In genomic region chr12:98516184-98516873, GRCh38 we compare ENCODE assay signal across 8 cellular contexts. TPM values are rescaled to one million over a fixed set of nuclear protein-coding genes. Genes with fewer than 3 reads are reported as not detected.
A peak's percentile ranks its signal among the peaks of the same experiment; 100 is the strongest.
DNase-seq lines count a peak whose midpoint lies in the region; ATAC-seq, FAIRE-seq and TF ChIP-seq lines count a peak whose summit lies in the region.

No MANE protein-coding gene starts in this region.

- in situ Hi-C loops in HepG2 (cut with HindIII; ENCODE audit: extremely low pct_ligation_motif_present, low pct_unique_long_range_greater_than_20kb): loop anchor here (5.0 kb wide), 1 partner anchor 94 kb away; no protein-coding TSS in a partner anchor

- ATAC-seq in HG03457 (IDR thresholded peaks at IDR 0.05; ENCODE audit: unreplicated experiment): peak; percentile 52
- ATAC-seq in HepG2: peak; percentile 52

- H3K9ac ChIP-seq in HepG2 (ENCODE audit: insufficient read depth, low read depth, low read length): peak overlapping the region; percentile 94

- peaks cover 18% of the 10 kb centered on the region for H4K20me1 ChIP-seq in HepG2 (ENCODE audit: insufficient read depth, low read length)

- H3K9me3 ChIP-seq in HepG2 (ENCODE audit: low read length): no peaks in the 10 kb centered on the region

- no peak overlapping the region for H2AFZ ChIP-seq in HepG2 (ENCODE audit: low read length)

- intact Hi-C loops in HepG2 (cut with micrococcal nuclease; ENCODE audit: unreplicated experiment): loop anchor here (1.0 to 5.0 kb wide), 4 partner anchors 13 to 91 kb away; partner anchors contain the start of gene SLC25A3

- TF ChIP-seq EP300 in HepG2 (IDR thresholded peaks at IDR 0.05; ENCODE audit: low read depth in 2 of 2, low read length in 2 of 2) (no peak; a peak in 1 of 4 replicates), HepG2 (CRISPR knock-in tag; IDR thresholded peaks at IDR 0.05; ENCODE audit: borderline replicate concordance) (no peak)

- H3K36me3 ChIP-seq in BJ (ENCODE audit: control insufficient read depth, insufficient read depth, low read length) (no peaks in the 10 kb centered on the region), HepG2 (replicated peaks in 1 of 2; ENCODE audit: control insufficient read depth in 1 of 2, insufficient read depth in 2 of 2, low read length in 2 of 2) (no peaks in the 10 kb centered on the region)

- peak overlapping the region; percentile 98 for H3K4me3 ChIP-seq in BJ (ENCODE audit: low read depth, low read length)
- peak overlapping the region; percentile 82 to 94 (median 84) for H3K4me3 ChIP-seq in HepG2 (replicated peaks in 1 of 3; ENCODE audit: insufficient read depth in 1 of 3, low read depth in 2 of 3, low read length in 3 of 3)

- WGBS in HepG2 (ENCODE audit: low lambda C conversion rate): 3% methylated on average over 16 of the region's 52 CpGs

- TF ChIP-seq RAD21 in HepG2 (CRISPR knock-in tag; IDR thresholded peaks at IDR 0.05): peak; percentile 58

- TF ChIP-seq POLR2A in HepG2 (IDR thresholded peaks at IDR 0.05; ENCODE audit: insufficient read depth in 1 of 2, low read depth in 2 of 2, low read length in 2 of 2): peak; percentile 17 to 45; a peak in 1 of 4 replicates

- H3K4me2 ChIP-seq in HepG2 (ENCODE audit: low read depth, low read length): peak overlapping the region; percentile 79

- BruUV-seq in HepG2 (replicated peaks; lab: Mats Ljungman, UMichigan): no TSS peak

- TF ChIP-seq CTCF in BJ (IDR thresholded peaks at IDR 0.05; ENCODE audit: insufficient read depth, low read depth, low read length) (peak; percentile 79), HepG2 (CRISPR knock-in tag; IDR thresholded peaks at IDR 0.05) (peak; percentile 69)

- FAIRE-seq in HepG2 (lab: Jason Lieb, UNC): no peak

- POLR2A ChIA-PET in BJ (lab: Charles Lee) (no interaction called here), HepG2 (lab: Yijun Ruan, JAX) (interaction anchor here (1.2 to 3.1 kb wide), 3 partner anchors 16 to 77 kb away, joined by 7 to 11 read pairs (median 10); partner anchors contain the start of gene SLC25A3)

- H3K27me3 ChIP-seq in BJ (ENCODE audit: control insufficient read depth, insufficient read depth, low read length): no peaks in the 10 kb centered on the region
- no peaks in the 10 kb centered on the region; a peak in 1 of 5 replicates for H3K27me3 ChIP-seq in HepG2 (ENCODE audit: control insufficient read depth in 1 of 2, insufficient read depth in 2 of 2, low read length in 2 of 2)

- DNase-seq in BJ (ENCODE audit: low read depth): peak; percentile 40
- peak; percentile 48 for DNase-seq in GM19238 (ENCODE audit: insufficient read length, low spot score)
- peak; percentile 76 to 95 for DNase-seq in NCI-H524 (lab: John Stamatoyannopoulos, UW)
- DNase-seq in activated CD4-positive, alpha-beta T cell treated with anti-CD3 and anti-CD28 coated beads for 48 hours: peak; percentile 92
- DNase-seq in dedifferentiated amniotic fluid mesenchymal stem cell (ENCODE audit: extremely low spot score): peak; percentile 87
- DNase-seq in HepG2 (ENCODE audit: low spot score): peak; percentile 88
- DNase-seq in stimulated activated CD4-positive, alpha-beta T cell treated with anti-CD3 and anti-CD28 coated beads, Interleukin-4, amount 100 ng/mL, for 24 hours: peak; percentile 89

- peak overlapping the region; percentile 99 for H3K27ac ChIP-seq in HepG2 (ENCODE audit: extremely low read length, insufficient read depth, low read length)

- H3K79me2 ChIP-seq in HepG2 (ENCODE audit: insufficient read depth, low read length): peaks cover 63% of the 10 kb centered on the region

- CTCF ChIA-PET in BJ (lab: Yijun Ruan, JAX): interaction anchor here (1.0 to 6.5 kb wide), 13 partner anchors 10 to 97 kb away, joined by 3 to 33 read pairs (median 5); no protein-coding TSS in a partner anchor
- CTCF ChIA-PET in HepG2 (lab: Yijun Ruan, JAX; ENCODE audit: low intra/inter-chr PET ratio, low total read pairs): interaction anchor here (2.4 to 3.3 kb wide), 2 partner anchors 25 to 91 kb away, joined by 11 to 21 read pairs; no protein-coding TSS in a partner anchor

- H3K4me1 ChIP-seq in HepG2 (ENCODE audit: insufficient read depth, low read length): peaks cover 41% of the 10 kb centered on the region

TF ChIP-seq in HepG2, 621 proteins besides CTCF, POLR2A, EP300 and RAD21 (continues in another document):
- TF ChIP-seq ZNF766 (CRISPR knock-in tag; IDR thresholded peaks at IDR 0.05; ENCODE audit: borderline replicate concordance) (peak; percentile 34; the same call in 1 of the 2 replicates), NFYB (CRISPR knock-in tag; IDR thresholded peaks at IDR 0.05) (peak; percentile 66), SMC3 (IDR thresholded peaks at IDR 0.05; ENCODE audit: low read length) (peak; percentile 47; the same call in 1 of the 2 replicates), ZSCAN5A (CRISPR knock-in tag; IDR thresholded peaks at IDR 0.05; ENCODE audit: borderline replicate concordance) (no peak; the same call in 1 of the 2 replicates), MAFK (conservative IDR thresholded peaks at IDR 0.05 in 1 of 2, IDR thresholded peaks at IDR 0.05 in 1 of 2; ENCODE audit: low read length in 2 of 2) (no peak), ZBTB10 (CRISPR knock-in tag; IDR thresholded peaks at IDR 0.05; ENCODE audit: borderline replicate concordance) (peak; percentile 76; the same call in 1 of the 2 replicates), AHR (CRISPR knock-in tag; IDR thresholded peaks at IDR 0.05) (no peak), RBM39 (IDR thresholded peaks at IDR 0.05; ENCODE audit: low read depth, low read length, poor library complexity, severe bottlenecking) (peak; percentile 35)

RNA-seq across cellular contexts. Expression of gene TMPO, which starts 0.9 kb away (rescaled TPM):
- polyA plus RNA-seq in BJ (2011; rRNA removed) (22.7 and 36.9 TPM in 2 replicates), HepG2 (2011; rRNA removed) (17.9 and 24.2 TPM in 2 replicates)
- 16.0 and 16.4 TPM in 2 replicates for polyA minus RNA-seq in BJ (2011; rRNA and poly(A)+ RNA removed)
- 167 and 208 TPM in 2 replicates for total RNA-seq in HepG2 (2016; rRNA removed; fragmentation: Illumina TruSeq; extraction: Trizol)
- 14.5 and 15.0 TPM in 2 replicates for total RNA-seq in HepG2 (2016; cell fraction: cytosol; rRNA removed; fragmentation: Illumina TruSeq; extraction: Trizol; ENCODE audit: low read depth)
- 165 and 208 TPM in 2 replicates for total RNA-seq in HepG2 (2016; cell fraction: insoluble cytoplasmic fraction; rRNA removed; fragmentation: Illumina TruSeq; extraction: Trizol)
- 29.5 and 32.8 TPM in 2 replicates for total RNA-seq in HepG2 (2016; cell fraction: membrane; rRNA removed; fragmentation: Illumina TruSeq; extraction: Trizol)
- 109 and 125 TPM in 2 replicates for total RNA-seq in HepG2 (2016; cell fraction: nucleus; rRNA removed; fragmentation: Illumina TruSeq; extraction: Trizol)
- 9.4 and 12.7 TPM in 2 replicates for polyA plus RNA-seq in HepG2 (2011; cell fraction: cytosol; rRNA removed)
- polyA plus RNA-seq in HepG2 (2011; cell fraction: nucleus; rRNA removed): 12.7 and 16.4 TPM in 2 replicates
- 21.7 and 34.3 TPM in 2 replicates for polyA plus RNA-seq in HepG2 (2012)
- polyA plus RNA-seq in HepG2 (2016; cell fraction: cytosol; fragmentation: Illumina TruSeq; extraction: Trizol; ENCODE audit: low read depth): 3.1 and 3.3 TPM in 2 replicates
- polyA plus RNA-seq in HepG2 (2016; cell fraction: insoluble cytoplasmic fraction; fragmentation: Illumina TruSeq; extraction: Trizol; ENCODE audit: low read depth): 109 and 116 TPM in 2 replicates
- polyA plus RNA-seq in HepG2 (2016; cell fraction: membrane; fragmentation: Illumina TruSeq; extraction: Trizol; ENCODE audit: low read depth): 13.5 and 13.7 TPM in 2 replicates
- polyA plus RNA-seq in HepG2 (2016; cell fraction: nucleus; fragmentation: Illumina TruSeq; extraction: Trizol; ENCODE audit: insufficient read depth, low read depth): 89.9 and 97.1 TPM in 2 replicates
- 28.5 and 68.6 TPM in 2 replicates for polyA minus RNA-seq in HepG2 (2011; rRNA and poly(A)+ RNA removed; ENCODE audit: low replicate concordance)
- polyA minus RNA-seq in HepG2 (2011; cell fraction: cytosol; rRNA and poly(A)+ RNA removed): 32.3 and 34.2 TPM in 2 replicates
- polyA minus RNA-seq in HepG2 (2011; cell fraction: nucleus; rRNA and poly(A)+ RNA removed): 85.9 and 91.0 TPM in 2 replicates

Comparison
In these comparisons a context has a peak if more than half of its experiments do, and no peak if none do; other contexts are left out.
1. Peak in every context shown above with its lines: DNase-seq, ATAC-seq, H3K4me3 ChIP-seq and H3K27ac ChIP-seq.
2. DNase-seq: peak in every context shown above with its lines; median percentile 92 in activated CD4-positive, alpha-beta T cell treated with anti-CD3 and anti-CD28 coated beads for 48 hours; 89 in stimulated activated CD4-positive, alpha-beta T cell treated with anti-CD3 and anti-CD28 coated beads, Interleukin-4, amount 100 ng/mL, for 24 hours; 88 in HepG2; 87 in dedifferentiated amniotic fluid mesenchymal stem cell; 86 in NCI-H524; 48 in GM19238; 40 in BJ.